Comparison of ENCODE assay signal across 12 cellular contexts in the genomic region with DNA sequence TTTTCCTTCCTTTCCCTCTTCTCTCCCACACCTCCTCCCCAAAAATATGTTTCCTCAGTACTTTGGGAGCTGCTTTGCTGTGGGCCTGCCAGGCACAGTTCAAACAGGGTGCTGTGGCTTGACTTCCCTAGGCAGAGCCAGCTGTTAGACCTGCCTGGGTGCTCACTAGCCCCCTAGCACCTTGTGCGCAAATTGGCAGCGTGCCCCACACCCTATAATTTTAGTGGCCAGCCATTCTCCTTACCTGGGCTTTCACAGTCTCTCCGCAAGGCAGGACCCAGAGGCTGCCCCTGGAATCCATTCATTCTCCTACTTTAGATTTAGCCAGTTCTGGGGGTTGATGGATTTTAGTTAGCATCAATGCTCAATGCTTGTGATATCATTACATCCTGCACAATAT.
DNase-seq lines count a peak whose midpoint lies in the region; ATAC-seq and TF ChIP-seq lines count a peak whose summit lies in the region.
"Had no signal": no experiment of that assay in that cellular context is flagged by ENCODE, and none has a peak within 500 bp of the region (broad histone marks: within the 10 kb centered on the region; RNA-seq: fewer than 3 reads in every experiment).

No MANE protein-coding gene starts in this region.

- H3K18ac ChIP-seq in mesenchymal stem cell (ENCODE audit: low read depth in 1 of 2, low read length in 2 of 2), result peak overlapping the region; percentile 17 to 88

- H3K4me3 Mint-ChIP-seq in activated CD4-positive, alpha-beta T cell treated with anti-CD3 and anti-CD28 coated beads, Interleukin-2, amount 10 ng/mL, durations not matched to agents 7 days and 5 days, result no peak overlapping the region

- TF ChIP-seq CTCF in upper lobe of right lung (IDR thresholded peaks at IDR 0.05), result no peak

- no peak overlapping the region for H3K9ac ChIP-seq in mesenchymal stem cell (ENCODE audit: low read length)

- peaks cover 14% of the 10 kb centered on the region for H3K4me1 ChIP-seq in SJSA1 (replicated peaks)
- H3K4me1 ChIP-seq in mesenchymal stem cell (ENCODE audit: control insufficient read depth, insufficient read depth, low read depth, low read length), result peaks cover 8% of the 10 kb centered on the region
- H3K4me1 ChIP-seq in upper lobe of right lung, result peaks cover 37% of the 10 kb centered on the region

- ATAC-seq in upper lobe of right lung (no peak), HG03442 (IDR thresholded peaks at IDR 0.05; ENCODE audit: unreplicated experiment) (no peak), GM19328 (IDR thresholded peaks at IDR 0.05; ENCODE audit: unreplicated experiment) (no peak)
- ATAC-seq: GM12878 had no signal

- H3K4me3 ChIP-seq in SJSA1, result no peak overlapping the region
- H3K4me3 ChIP-seq in mesenchymal stem cell (ENCODE audit: insufficient read depth in 1 of 2, low read depth in 1 of 2, low read length in 2 of 2), result no peak overlapping the region
- H3K4me3 ChIP-seq in upper lobe of right lung, result no peak overlapping the region
- H3K4me3 ChIP-seq: GM12878 had no signal

- H2BK15ac ChIP-seq in mesenchymal stem cell (ENCODE audit: low read depth, poor library complexity, severe bottlenecking), result no peak overlapping the region

- H2BK120ac ChIP-seq in mesenchymal stem cell (ENCODE audit: low read depth, low read length), result peak overlapping the region; percentile 66

- no peak for DNase-seq in activated CD4-positive, alpha-beta T cell treated with anti-CD3 and anti-CD28 coated beads, Interleukin-2, amount 10 ng/mL, durations not matched to agents 7 days and 5 days
- DNase-seq in activated CD4-positive, alpha-beta T cell treated with anti-CD3 and anti-CD28 coated beads for 1 hour, result no peak
- no peak for DNase-seq in SJSA1 (ENCODE audit: low read depth in 1 of 2, low spot score in 2 of 2)
- DNase-seq in mesenchymal stem cell, result no peak
- DNase-seq in upper lobe of right lung, result no peak
- DNase-seq in iPS-NIHi11 (ENCODE audit: low spot score), result no peak
- DNase-seq: NCI-H2081 treated with DMSO at 0.1 percent for 48 hours, NCI-H524, RPMI8226 had no signal

- CTCF ChIA-PET in activated CD4-positive, alpha-beta T cell treated with anti-CD3 and anti-CD28 coated beads, Interleukin-2, amount 10 ng/mL, durations not matched to agents 7 days and 5 days (lab: Charles Lee), result interaction anchor here (0.6 to 1.3 kb wide), 4 partner anchors 9 to 20 kb away, joined by 3 to 5 read pairs (median 3); no protein-coding TSS in a partner anchor

- H2AK5ac ChIP-seq in mesenchymal stem cell (ENCODE audit: low read length, severe bottlenecking), result no peak overlapping the region

- POLR2A ChIA-PET in activated CD4-positive, alpha-beta T cell treated with anti-CD3 and anti-CD28 coated beads, Interleukin-2, amount 10 ng/mL, durations not matched to agents 7 days and 5 days (lab: Charles Lee), result no interaction called here

- H3K4me2 ChIP-seq in mesenchymal stem cell (ENCODE audit: low read length, poor library complexity, severe bottlenecking), result no peak overlapping the region

- H4K8ac ChIP-seq in mesenchymal stem cell (ENCODE audit: low read length), result peak overlapping the region; percentile 76

- no peaks in the 10 kb centered on the region for H3K9me3 Mint-ChIP-seq in activated CD4-positive, alpha-beta T cell treated with anti-CD3 and anti-CD28 coated beads, Interleukin-2, amount 10 ng/mL, durations not matched to agents 7 days and 5 days

- H3K27ac ChIP-seq in SJSA1 (0 out of 2 replicates have a peak overlapping the region, but pooled peaks have one; percentile 5), mesenchymal stem cell (ENCODE audit: low read length, poor library complexity, severe bottlenecking) (no peak overlapping the region), upper lobe of right lung (peak overlapping the region; percentile 32)

- no peaks in the 10 kb centered on the region for H3K9me3 ChIP-seq in SJSA1 (replicated peaks)
- no peaks in the 10 kb centered on the region for H3K9me3 ChIP-seq in mesenchymal stem cell (ENCODE audit: control insufficient read depth, low read length)
- no peaks in the 10 kb centered on the region for H3K9me3 ChIP-seq in upper lobe of right lung

- no peaks in the 10 kb centered on the region for H3K36me3 ChIP-seq in SJSA1
- no peaks in the 10 kb centered on the region for H3K36me3 ChIP-seq in mesenchymal stem cell (ENCODE audit: control insufficient read depth in 1 of 2, insufficient read depth in 2 of 2, low read depth in 1 of 2, low read length in 2 of 2)
- no peaks in the 10 kb centered on the region for H3K36me3 ChIP-seq in upper lobe of right lung

- peak overlapping the region; percentile 60 to 84 for H2BK12ac ChIP-seq in mesenchymal stem cell (ENCODE audit: low read length in 2 of 2)

- H3K27me3 ChIP-seq in SJSA1 (replicated peaks) (no peaks in the 10 kb centered on the region), mesenchymal stem cell (ENCODE audit: control insufficient read depth in 1 of 2, insufficient read depth in 1 of 2, low read length in 2 of 2) (peaks cover 0 to 4% of the 10 kb centered on the region in 2 experiments), upper lobe of right lung (no peaks in the 10 kb centered on the region)

- no peak overlapping the region for H3K14ac ChIP-seq in mesenchymal stem cell (ENCODE audit: low read length in 2 of 2)

- intact Hi-C loops in upper lobe of right lung (cut with DNase I), result no loop called here

- H3K27ac Mint-ChIP-seq in activated CD4-positive, alpha-beta T cell treated with anti-CD3 and anti-CD28 coated beads, Interleukin-2, amount 10 ng/mL, durations not matched to agents 7 days and 5 days, result peak overlapping the region; percentile 38

- H3K4ac ChIP-seq in mesenchymal stem cell (ENCODE audit: low read depth in 1 of 2, low read length in 2 of 2), result peak overlapping the region in 1 of 2 experiments; percentile 54

- H3K23ac ChIP-seq in mesenchymal stem cell (ENCODE audit: low read length in 2 of 2), result no peak overlapping the region

- no peaks in the 10 kb centered on the region for H3K36me3 Mint-ChIP-seq in activated CD4-positive, alpha-beta T cell treated with anti-CD3 and anti-CD28 coated beads, Interleukin-2, amount 10 ng/mL, durations not matched to agents 7 days and 5 days (ENCODE audit: low read depth)

- peaks cover 38% of the 10 kb centered on the region for H3K4me1 Mint-ChIP-seq in activated CD4-positive, alpha-beta T cell treated with anti-CD3 and anti-CD28 coated beads, Interleukin-2, amount 10 ng/mL, durations not matched to agents 7 days and 5 days

- no peak overlapping the region for H2BK5ac ChIP-seq in mesenchymal stem cell (ENCODE audit: low read depth, low read length, poor library complexity, severe bottlenecking)

- peaks cover 1% of the 10 kb centered on the region for H3K27me3 Mint-ChIP-seq in activated CD4-positive, alpha-beta T cell treated with anti-CD3 and anti-CD28 coated beads, Interleukin-2, amount 10 ng/mL, durations not matched to agents 7 days and 5 days

- no peaks in the 10 kb centered on the region for H3K79me1 ChIP-seq in mesenchymal stem cell (replicated peaks; ENCODE audit: low read length, poor library complexity, severe bottlenecking)

- 90% methylated on average over 2 of the region's 3 CpGs for WGBS in mesenchymal stem cell

- H2AFZ ChIP-seq in mesenchymal stem cell (ENCODE audit: low read depth, low read length), result no peak overlapping the region

- peak overlapping the region; percentile 22 for H4K91ac ChIP-seq in mesenchymal stem cell (ENCODE audit: low read length)
